ENCODE assay signal across 10 cellular contexts in the genomic region with DNA sequence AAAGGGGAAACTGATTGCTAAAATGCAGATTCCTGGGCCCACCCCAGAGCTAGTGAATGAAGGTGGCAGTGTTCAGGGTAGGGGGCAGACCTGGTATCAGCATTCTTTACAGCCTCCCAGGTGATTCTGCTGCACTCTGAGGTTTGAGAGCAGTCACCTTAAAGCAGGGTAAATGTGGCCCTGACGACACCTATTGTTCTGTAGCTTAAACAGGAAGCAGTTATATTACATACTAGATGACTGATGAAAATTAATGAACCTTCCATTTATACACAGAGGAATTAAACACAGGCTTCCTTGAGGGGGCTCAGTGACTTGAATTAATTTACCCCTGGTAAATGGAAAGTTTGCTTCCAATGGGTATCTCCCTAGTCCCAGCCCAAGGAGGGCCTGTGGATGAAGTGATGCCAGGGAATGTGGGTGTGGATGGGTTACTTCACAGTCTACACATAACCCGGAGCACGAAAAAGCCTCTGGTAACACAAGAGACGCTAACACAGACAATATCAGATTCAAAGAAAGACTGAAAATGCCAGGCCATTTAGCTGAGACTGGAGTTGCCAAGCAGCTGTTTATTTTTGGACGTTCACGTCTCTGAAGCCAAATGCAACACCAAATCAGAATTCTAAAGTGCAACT. TPM values are rescaled to one million over a fixed set of nuclear protein-coding genes. Genes with fewer than 3 reads are reported as not detected.
A peak's percentile ranks its signal among the peaks of the same experiment; 100 is the strongest.
DNase-seq lines count a peak whose midpoint lies in the region; ATAC-seq and TF ChIP-seq lines count a peak whose summit lies in the region.
"Had no signal": no experiment of that assay in that cellular context is flagged by ENCODE, and none has a peak within 500 bp of the region (broad histone marks: within the 10 kb centered on the region; RNA-seq: fewer than 3 reads in every experiment).

No MANE protein-coding gene starts in this region.

- TF ChIP-seq CTCF in RWPE2 (IDR thresholded peaks at IDR 0.05; ENCODE audit: poor library complexity, severe bottlenecking) (no peak), gastroesophageal sphincter (IDR thresholded peaks at IDR 0.05) (no peak)

- H3K4me1 ChIP-seq in RWPE2 (ENCODE audit: insufficient read depth, poor library complexity, severe bottlenecking) (peaks cover 47% of the 10 kb centered on the region), gastroesophageal sphincter (peaks cover 5 to 48% (median 33%) of the 10 kb centered on the region in 3 donors)

- DNase-seq in GM03348 (ENCODE audit: low spot score) (peak; percentile 52), RWPE2 (ENCODE audit: low spot score) (no peak), renal cortical epithelial cell (ENCODE audit: low read depth) (peak; percentile 54), HuH-7 (ENCODE audit: low spot score) (no peak)
- DNase-seq in activated naive CD4-positive, alpha-beta T cell treated with anti-CD3 and anti-CD28 coated beads, Interleukin-2, amount 50 U/mL, for 72 hours (ENCODE audit: low spot score in 2 of 2) = no peak
- DNase-seq in activated effector memory CD4-positive, alpha-beta T cell treated with anti-CD3 and anti-CD28 coated beads, Interleukin-2, amount 50 U/mL, for 16 hours = no peak
- DNase-seq: H7, NCI-H510A treated with DMSO at 0.1 percent for 48 hours had no signal

- no peaks in the 10 kb centered on the region for H3K36me3 ChIP-seq in RWPE2 (ENCODE audit: low read depth)
- no peaks in the 10 kb centered on the region for H3K36me3 ChIP-seq in gastroesophageal sphincter

- WGBS in gastroesophageal sphincter (ENCODE audit: low coverage in 1 of 2), 2 donors = 7 to 11% methylated on average over 4 to 6 of the region's 6 CpGs

- no peaks in the 10 kb centered on the region for H3K9me3 Mint-ChIP-seq in activated naive CD4-positive, alpha-beta T cell treated with anti-CD3 and anti-CD28 coated beads, Interleukin-2, amount 50 U/mL, for 72 hours

- no peak for TF ChIP-seq POLR2A in gastroesophageal sphincter (IDR thresholded peaks at IDR 0.05)

- H3K4me3 ChIP-seq in RWPE2 (ENCODE audit: severe bottlenecking) = no peak overlapping the region
- H3K4me3 ChIP-seq in gastroesophageal sphincter = no peak overlapping the region

- peak overlapping the region; percentile 96 for H3K27ac ChIP-seq in RWPE2 (ENCODE audit: poor library complexity, severe bottlenecking)
- peak overlapping the region; percentile 40 to 77 (median 72) for H3K27ac ChIP-seq in gastroesophageal sphincter

- H3K27me3 ChIP-seq in RWPE2 (ENCODE audit: insufficient read depth, poor library complexity, severe bottlenecking) = no peaks in the 10 kb centered on the region
- no peaks in the 10 kb centered on the region for H3K27me3 ChIP-seq in gastroesophageal sphincter

- H3K9me3 ChIP-seq in RWPE2 (ENCODE audit: severe bottlenecking) = no peaks in the 10 kb centered on the region
- no peaks in the 10 kb centered on the region for H3K9me3 ChIP-seq in gastroesophageal sphincter

- no peak overlapping the region for H3K27ac Mint-ChIP-seq in activated naive CD4-positive, alpha-beta T cell treated with anti-CD3 and anti-CD28 coated beads, Interleukin-2, amount 50 U/mL, for 72 hours

- ATAC-seq in RWPE2 (ENCODE audit: low read depth) = peak; percentile 49
- peak; percentile 63 for ATAC-seq in gastroesophageal sphincter
- ATAC-seq in activated naive CD4-positive, alpha-beta T cell treated with anti-CD3 and anti-CD28 coated beads, Interleukin-2, amount 50 U/mL, for 72 hours = no peak
- no peak for ATAC-seq in HG03378 (IDR thresholded peaks at IDR 0.05; ENCODE audit: unreplicated experiment)

- TF ChIP-seq EP300 in gastroesophageal sphincter (IDR thresholded peaks at IDR 0.05) = no peak

- H3K36me3 Mint-ChIP-seq in activated naive CD4-positive, alpha-beta T cell treated with anti-CD3 and anti-CD28 coated beads, Interleukin-2, amount 50 U/mL, for 72 hours = no peaks in the 10 kb centered on the region

RNA-seq across cellular contexts. Expression of a gene that starts 25.2 kb away (rescaled TPM):
- total RNA-seq in gastroesophageal sphincter (10 to 100 TPM in 2 of 4 donors, 1 to 10 TPM in 2; 7.4 to 27.7 (median 10.7) TPM), renal cortical epithelial cell (10.8 and 21.4 TPM in 2 replicates)
- not detected for total RNA-seq in activated naive CD4-positive, alpha-beta T cell treated with anti-CD3 and anti-CD28 coated beads, Interleukin-2, amount 50 U/mL, for 72 hours

Comparison
In these comparisons a context has a peak if more than half of its experiments do, and no peak if none do; other contexts are left out.
1. DNase-seq: peak in GM03348 (single experiment) and renal cortical epithelial cell (single experiment); none in RWPE2 (single experiment), activated naive CD4-positive, alpha-beta T cell treated with anti-CD3 and anti-CD28 coated beads, Interleukin-2, amount 50 U/mL, for 72 hours (0 of 2), activated effector memory CD4-positive, alpha-beta T cell treated with anti-CD3 and anti-CD28 coated beads, Interleukin-2, amount 50 U/mL, for 16 hours (single experiment) and HuH-7 (single experiment).
2. ATAC-seq: peak in RWPE2 (single experiment) and gastroesophageal sphincter (single experiment); none in activated naive CD4-positive, alpha-beta T cell treated with anti-CD3 and anti-CD28 coated beads, Interleukin-2, amount 50 U/mL, for 72 hours (0 of 2) and HG03378 (single experiment).
3. RNA of a gene that starts 25.2 kb away (total RNA-seq): 7.4 to 27.7 TPM in gastroesophageal sphincter and 10.8 to 21.4 TPM in renal cortical epithelial cell; not detected in activated naive CD4-positive, alpha-beta T cell treated with anti-CD3 and anti-CD28 coated beads, Interleukin-2, amount 50 U/mL, for 72 hours; every median in the first group is over 4 times any median in the second.